ENCODE assay signal across 1 cellular context in the genomic region with DNA sequence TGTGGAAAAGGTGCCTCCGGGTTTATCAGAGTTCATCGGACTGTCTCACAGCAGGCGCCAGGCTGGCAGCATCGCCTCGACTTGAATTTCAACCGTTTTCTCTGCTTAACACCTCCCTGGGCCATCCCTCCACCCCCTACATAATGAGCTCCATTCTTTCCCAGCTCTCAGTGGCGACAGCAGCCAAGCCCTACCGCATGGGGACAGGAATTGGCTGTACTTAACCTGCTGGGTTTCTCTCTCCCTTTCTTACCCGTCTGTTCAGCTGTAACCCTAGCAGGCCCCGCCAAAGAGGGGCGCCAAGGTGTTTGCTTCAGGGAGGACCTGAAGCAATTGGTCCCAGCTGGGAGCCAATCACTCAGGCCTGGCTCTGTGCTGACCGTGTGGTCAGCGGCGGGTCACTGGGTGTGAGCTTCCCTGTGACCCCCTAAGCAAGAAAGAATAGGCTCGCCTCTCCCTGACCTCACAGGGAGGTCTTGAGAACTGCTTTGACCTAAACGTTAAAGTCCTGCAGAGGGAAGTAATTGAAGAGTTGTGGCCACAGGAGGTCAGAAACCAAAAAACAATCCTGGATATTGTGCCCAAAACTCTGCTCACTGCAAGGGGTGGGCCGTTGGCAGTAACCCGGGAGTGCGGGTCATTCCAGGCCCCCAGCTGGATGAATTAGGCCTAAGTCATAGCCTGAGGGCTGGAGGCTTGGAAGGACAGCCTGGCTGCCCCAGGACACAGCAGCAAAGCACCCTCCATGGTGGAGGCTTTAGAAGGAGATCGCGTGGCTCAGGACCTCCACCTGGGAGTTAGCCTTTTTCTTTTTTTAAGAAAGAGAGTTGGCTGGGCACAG.
TF ChIP-seq lines count a peak whose summit lies in the region.

No MANE protein-coding gene starts in this region.

TF ChIP-seq in WTC11, 78 proteins besides CTCF, POLR2A, EP300 and RAD21 (continued from another document):
- TF ChIP-seq, protein P1, sequence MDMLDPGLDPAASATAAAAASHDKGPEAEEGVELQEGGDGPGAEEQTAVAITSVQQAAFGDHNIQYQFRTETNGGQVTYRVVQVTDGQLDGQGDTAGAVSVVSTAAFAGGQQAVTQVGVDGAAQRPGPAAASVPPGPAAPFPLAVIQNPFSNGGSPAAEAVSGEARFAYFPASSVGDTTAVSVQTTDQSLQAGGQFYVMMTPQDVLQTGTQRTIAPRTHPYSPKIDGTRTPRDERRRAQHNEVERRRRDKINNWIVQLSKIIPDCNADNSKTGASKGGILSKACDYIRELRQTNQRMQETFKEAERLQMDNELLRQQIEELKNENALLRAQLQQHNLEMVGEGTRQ (CRISPR knock-in tag; IDR thresholded peaks at IDR 0.05) = no peak
- TF ChIP-seq ZBTB43 (CRISPR knock-in tag; IDR thresholded peaks at IDR 0.05) = no peak
- no peak for TF ChIP-seq ZNF671 (CRISPR knock-in tag; IDR thresholded peaks at IDR 0.05)
- TF ChIP-seq ARID4B (CRISPR knock-in tag; IDR thresholded peaks at IDR 0.05; ENCODE audit: borderline replicate concordance) = no peak
- TF ChIP-seq, protein P2, sequence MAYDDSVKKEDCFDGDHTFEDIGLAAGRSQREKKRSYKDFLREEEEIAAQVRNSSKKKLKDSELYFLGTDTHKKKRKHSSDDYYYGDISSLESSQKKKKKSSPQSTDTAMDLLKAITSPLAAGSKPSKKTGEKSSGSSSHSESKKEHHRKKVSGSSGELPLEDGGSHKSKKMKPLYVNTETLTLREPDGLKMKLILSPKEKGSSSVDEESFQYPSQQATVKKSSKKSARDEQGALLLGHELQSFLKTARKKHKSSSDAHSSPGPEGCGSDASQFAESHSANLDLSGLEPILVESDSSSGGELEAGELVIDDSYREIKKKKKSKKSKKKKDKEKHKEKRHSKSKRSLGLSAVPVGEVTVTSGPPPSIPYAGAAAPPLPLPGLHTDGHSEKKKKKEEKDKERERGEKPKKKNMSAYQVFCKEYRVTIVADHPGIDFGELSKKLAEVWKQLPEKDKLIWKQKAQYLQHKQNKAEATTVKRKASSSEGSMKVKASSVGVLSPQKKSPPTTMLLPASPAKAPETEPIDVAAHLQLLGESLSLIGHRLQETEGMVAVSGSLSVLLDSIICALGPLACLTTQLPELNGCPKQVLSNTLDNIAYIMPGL (CRISPR knock-in tag; IDR thresholded peaks at IDR 0.05) = no peak
- no peak for TF ChIP-seq MYBL2 (CRISPR knock-in tag; IDR thresholded peaks at IDR 0.05)
- no peak for TF ChIP-seq NFATC4 (CRISPR knock-in tag; IDR thresholded peaks at IDR 0.05)
- TF ChIP-seq, protein P3, sequence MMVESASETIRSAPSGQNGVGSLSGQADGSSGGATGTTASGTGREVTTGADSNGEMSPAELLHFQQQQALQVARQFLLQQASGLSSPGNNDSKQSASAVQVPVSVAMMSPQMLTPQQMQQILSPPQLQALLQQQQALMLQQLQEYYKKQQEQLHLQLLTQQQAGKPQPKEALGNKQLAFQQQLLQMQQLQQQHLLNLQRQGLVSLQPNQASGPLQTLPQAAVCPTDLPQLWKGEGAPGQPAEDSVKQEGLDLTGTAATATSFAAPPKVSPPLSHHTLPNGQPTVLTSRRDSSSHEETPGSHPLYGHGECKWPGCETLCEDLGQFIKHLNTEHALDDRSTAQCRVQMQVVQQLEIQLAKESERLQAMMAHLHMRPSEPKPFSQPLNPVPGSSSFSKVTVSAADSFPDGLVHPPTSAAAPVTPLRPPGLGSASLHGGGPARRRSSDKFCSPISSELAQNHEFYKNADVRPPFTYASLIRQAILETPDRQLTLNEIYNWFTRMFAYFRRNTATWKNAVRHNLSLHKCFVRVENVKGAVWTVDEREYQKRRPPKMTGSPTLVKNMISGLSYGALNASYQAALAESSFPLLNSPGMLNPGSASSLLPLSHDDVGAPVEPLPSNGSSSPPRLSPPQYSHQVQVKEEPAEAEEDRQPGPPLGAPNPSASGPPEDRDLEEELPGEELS (CRISPR knock-in tag; IDR thresholded peaks at IDR 0.05) = no peak
- TF ChIP-seq E2F1 (CRISPR knock-in tag; IDR thresholded peaks at IDR 0.05) = no peak
- TF ChIP-seq TEAD4 (CRISPR knock-in tag; IDR thresholded peaks at IDR 0.05) = no peak
- TF ChIP-seq CBFB (CRISPR knock-in tag; IDR thresholded peaks at IDR 0.05; ENCODE audit: low read depth) = no peak
- no peak for TF ChIP-seq ZNF263 (CRISPR knock-in tag; IDR thresholded peaks at IDR 0.05; ENCODE audit: low read depth)
- no peak for TF ChIP-seq TEAD1 (CRISPR knock-in tag; IDR thresholded peaks at IDR 0.05)
- no peak for TF ChIP-seq ZNF317 (CRISPR knock-in tag; IDR thresholded peaks at IDR 0.05; ENCODE audit: borderline replicate concordance, low read depth)
